ENCODE assay signal across 30 cellular contexts in genomic region chr5:168601972-168602371, GRCh38.
"Had no signal": no experiment of that assay in that cellular context is flagged by ENCODE, and none has a peak within 500 bp of the region (broad histone marks: within the 10 kb centered on the region; RNA-seq: fewer than 3 reads in every experiment).

No MANE protein-coding gene starts in this region.

- H3K4me3 ChIP-seq: adrenal gland, body of pancreas, esophagus muscularis mucosa, gastrocnemius medialis, heart right ventricle, hepatocyte had no signal

- H3K27ac ChIP-seq: adrenal gland, body of pancreas, esophagus muscularis mucosa, foreskin keratinocyte, gastrocnemius medialis, heart right ventricle, hepatocyte had no signal

- H3K4me2 ChIP-seq: hepatocyte had no signal

- DNase-seq: activated CD4-positive, alpha-beta memory T cell treated with anti-CD3 and anti-CD28 coated beads for 36 hours; activated CD4-positive, alpha-beta T cell treated with anti-CD3 and anti-CD28 coated beads for 36 hours; activated CD4-positive, alpha-beta T cell treated with anti-CD3 and anti-CD28 coated beads, Interleukin-2, amount 10 ng/mL, durations not matched to agents 24 days and 14 days; activated CD4-positive, CD25-positive, alpha-beta regulatory T cell; activated CD4-positive, CD25-positive, alpha-beta regulatory T cell treated with anti-CD3 and anti-CD28 coated beads, Interleukin-2, amount 50 U/mL, for 72 hours; activated CD8-positive, alpha-beta memory T cell treated with anti-CD3 and anti-CD28 coated beads, Interleukin-2, amount 10 ng/mL, durations not matched to agents 7 days and 5 days; activated CD8-positive, alpha-beta memory T cell treated with anti-CD3 and anti-CD28 coated beads, Interleukin-2, amount 50 U/mL, for 4 hours; activated CD8-positive, alpha-beta T cell treated with anti-CD3 and anti-CD28 coated beads, Interleukin-2, amount 10 ng/mL, durations not matched to agents 7 days and 5 days; activated effector memory CD4-positive, alpha-beta T cell treated with anti-CD3 and anti-CD28 coated beads, Interleukin-2, amount 50 U/mL, for 16 hours; activated naive CD4-positive, alpha-beta T cell treated with anti-CD3 and anti-CD28 coated beads for 36 hours; activated naive CD8-positive, alpha-beta T cell treated with anti-CD3 and anti-CD28 coated beads for 36 hours; activated naive CD8-positive, alpha-beta T cell treated with anti-CD3 and anti-CD28 coated beads, Interleukin-2, amount 50 U/mL, for 24 hours; activated T-cell treated with anti-CD3 and anti-CD28 coated beads, Interleukin-2, amount 50 U/mL, for 1 hour; activated T-cell treated with anti-CD3 and anti-CD28 coated beads, Interleukin-2, amount 50 U/mL, for 48 hours; adrenal gland; amygdala; aorta; body of pancreas; caudate nucleus; cortex of kidney; dermis blood vessel endothelial cell; effector CD4-positive, alpha-beta T cell; effector memory CD8-positive, alpha-beta T cell; erythroblast; foreskin keratinocyte; gastrocnemius medialis; heart right ventricle had no signal

- H3K36me3 ChIP-seq: adrenal gland, esophagus muscularis mucosa, gastrocnemius medialis, heart right ventricle had no signal

- ATAC-seq: activated CD4-positive, alpha-beta T cell treated with anti-CD3 and anti-CD28 coated beads for 36 hours; activated CD8-positive, alpha-beta memory T cell treated with anti-CD3 and anti-CD28 coated beads, Interleukin-2, amount 10 ng/mL, durations not matched to agents 7 days and 5 days; activated CD8-positive, alpha-beta T cell treated with anti-CD3 and anti-CD28 coated beads, Interleukin-2, amount 10 ng/mL, durations not matched to agents 7 days and 5 days; activated naive CD8-positive, alpha-beta T cell treated with anti-CD3 and anti-CD28 coated beads, Interleukin-2, amount 50 U/mL, for 24 hours; body of pancreas; effector memory CD8-positive, alpha-beta T cell; foreskin keratinocyte; gastrocnemius medialis; heart right ventricle had no signal

- FAIRE-seq: colon had no signal

- H3K79me2 ChIP-seq: hepatocyte had no signal

- H3K4me1 ChIP-seq: esophagus muscularis mucosa, foreskin keratinocyte, gastrocnemius medialis, heart right ventricle had no signal

- H3K27me3 ChIP-seq: adrenal gland, body of pancreas, gastrocnemius medialis, hepatocyte had no signal

- H2AFZ ChIP-seq: hepatocyte had no signal

- H3K9me3 ChIP-seq: adrenal gland, body of pancreas, esophagus muscularis mucosa, gastrocnemius medialis, heart right ventricle had no signal
